Comparison of ENCODE assay signal across 1 cellular context in the genomic region with DNA sequence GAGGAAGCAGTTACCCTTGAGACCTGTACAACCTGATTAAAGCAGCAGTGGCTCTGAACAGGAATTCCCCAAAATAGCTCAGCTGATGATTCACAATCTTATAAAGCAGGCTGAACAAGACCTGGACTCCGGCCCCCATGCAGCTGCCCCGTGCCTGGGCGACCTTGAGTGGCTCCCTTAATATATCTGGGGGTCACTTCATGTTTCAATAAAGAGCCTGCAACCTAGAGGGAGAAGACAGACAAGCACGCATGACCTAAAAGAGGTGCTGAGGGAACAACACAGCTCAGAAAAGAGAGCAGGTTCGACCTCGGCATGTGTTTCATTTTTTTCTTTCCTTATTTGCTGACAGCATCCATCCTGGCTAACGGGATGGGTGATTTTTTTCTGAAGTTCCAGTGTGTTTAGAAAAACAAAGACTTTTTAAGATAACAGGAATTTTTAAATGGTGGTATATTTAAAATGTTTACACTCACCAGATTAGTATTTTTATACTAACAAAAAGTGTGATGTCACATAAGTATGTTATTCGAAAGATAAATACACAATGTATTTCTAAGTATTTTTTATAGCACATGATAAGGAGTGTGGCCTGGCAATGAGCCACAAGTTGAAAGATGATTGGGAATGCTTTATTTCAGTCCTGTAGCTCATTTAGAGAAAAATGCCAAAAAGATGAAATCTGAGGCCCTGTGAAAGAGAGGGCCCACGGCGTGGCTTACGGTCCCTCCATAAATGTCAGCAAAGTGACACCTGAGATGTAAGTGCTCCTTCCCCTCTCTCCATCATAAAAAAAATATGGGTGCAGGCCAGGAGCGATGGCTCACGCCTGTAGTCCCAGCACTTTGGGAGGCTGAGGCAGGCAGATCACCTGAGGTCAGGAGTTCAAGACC.
A peak's percentile ranks its signal among the peaks of the same experiment; 100 is the strongest.
TF ChIP-seq lines count a peak whose summit lies in the region.

No MANE protein-coding gene starts in this region.

TF ChIP-seq in HepG2, 621 proteins besides CTCF, POLR2A, EP300 and RAD21 (continued from another document):
- TF ChIP-seq, protein P1, sequence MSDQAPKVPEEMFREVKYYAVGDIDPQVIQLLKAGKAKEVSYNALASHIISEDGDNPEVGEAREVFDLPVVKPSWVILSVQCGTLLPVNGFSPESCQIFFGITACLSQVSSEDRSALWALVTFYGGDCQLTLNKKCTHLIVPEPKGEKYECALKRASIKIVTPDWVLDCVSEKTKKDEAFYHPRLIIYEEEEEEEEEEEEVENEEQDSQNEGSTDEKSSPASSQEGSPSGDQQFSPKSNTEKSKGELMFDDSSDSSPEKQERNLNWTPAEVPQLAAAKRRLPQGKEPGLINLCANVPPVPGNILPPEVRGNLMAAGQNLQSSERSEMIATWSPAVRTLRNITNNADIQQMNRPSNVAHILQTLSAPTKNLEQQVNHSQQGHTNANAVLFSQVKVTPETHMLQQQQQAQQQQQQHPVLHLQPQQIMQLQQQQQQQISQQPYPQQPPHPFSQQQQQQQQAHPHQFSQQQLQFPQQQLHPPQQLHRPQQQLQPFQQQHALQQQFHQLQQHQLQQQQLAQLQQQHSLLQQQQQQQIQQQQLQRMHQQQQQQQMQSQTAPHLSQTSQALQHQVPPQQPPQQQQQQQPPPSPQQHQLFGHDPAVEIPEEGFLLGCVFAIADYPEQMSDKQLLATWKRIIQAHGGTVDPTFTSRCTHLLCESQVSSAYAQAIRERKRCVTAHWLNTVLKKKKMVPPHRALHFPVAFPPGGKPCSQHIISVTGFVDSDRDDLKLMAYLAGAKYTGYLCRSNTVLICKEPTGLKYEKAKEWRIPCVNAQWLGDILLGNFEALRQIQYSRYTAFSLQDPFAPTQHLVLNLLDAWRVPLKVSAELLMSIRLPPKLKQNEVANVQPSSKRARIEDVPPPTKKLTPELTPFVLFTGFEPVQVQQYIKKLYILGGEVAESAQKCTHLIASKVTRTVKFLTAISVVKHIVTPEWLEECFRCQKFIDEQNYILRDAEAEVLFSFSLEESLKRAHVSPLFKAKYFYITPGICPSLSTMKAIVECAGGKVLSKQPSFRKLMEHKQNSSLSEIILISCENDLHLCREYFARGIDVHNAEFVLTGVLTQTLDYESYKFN (CRISPR knock-in tag; conservative IDR thresholded peaks at IDR 0.05): peak; percentile 40; the same call in 1 of the 2 replicates
- TF ChIP-seq FOXA3 (CRISPR knock-in tag; IDR thresholded peaks at IDR 0.05) (0 out of 2 replicates have a peak, but pooled peaks have one; percentile 35), HOXA7 (CRISPR knock-in tag; IDR thresholded peaks at IDR 0.05) (no peak), LCORL (IDR thresholded peaks at IDR 0.05) (no peak), LCORL (CRISPR knock-in tag; IDR thresholded peaks at IDR 0.05) (peak; percentile 80; the same call in 1 of the 2 replicates)
- TF ChIP-seq, protein P2, sequence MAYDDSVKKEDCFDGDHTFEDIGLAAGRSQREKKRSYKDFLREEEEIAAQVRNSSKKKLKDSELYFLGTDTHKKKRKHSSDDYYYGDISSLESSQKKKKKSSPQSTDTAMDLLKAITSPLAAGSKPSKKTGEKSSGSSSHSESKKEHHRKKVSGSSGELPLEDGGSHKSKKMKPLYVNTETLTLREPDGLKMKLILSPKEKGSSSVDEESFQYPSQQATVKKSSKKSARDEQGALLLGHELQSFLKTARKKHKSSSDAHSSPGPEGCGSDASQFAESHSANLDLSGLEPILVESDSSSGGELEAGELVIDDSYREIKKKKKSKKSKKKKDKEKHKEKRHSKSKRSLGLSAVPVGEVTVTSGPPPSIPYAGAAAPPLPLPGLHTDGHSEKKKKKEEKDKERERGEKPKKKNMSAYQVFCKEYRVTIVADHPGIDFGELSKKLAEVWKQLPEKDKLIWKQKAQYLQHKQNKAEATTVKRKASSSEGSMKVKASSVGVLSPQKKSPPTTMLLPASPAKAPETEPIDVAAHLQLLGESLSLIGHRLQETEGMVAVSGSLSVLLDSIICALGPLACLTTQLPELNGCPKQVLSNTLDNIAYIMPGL (CRISPR knock-in tag; IDR thresholded peaks at IDR 0.05; ENCODE audit: borderline replicate concordance in 1 of 2, low read depth in 1 of 2): no peak
